16 cellular contexts compared by ENCODE assay signal in genomic region chr1:15187175-15187810, GRCh38. TPM values are rescaled to one million over a fixed set of nuclear protein-coding genes. Genes with fewer than 3 reads are reported as not detected.
DNase-seq lines count a peak whose midpoint lies in the region; ATAC-seq and TF ChIP-seq lines count a peak whose summit lies in the region.
"Had no signal": no experiment of that assay in that cellular context is flagged by ENCODE, and none has a peak within 500 bp of the region (broad histone marks: within the 10 kb centered on the region; RNA-seq: fewer than 3 reads in every experiment).

No MANE protein-coding gene starts in this region.

- H3K4me1 ChIP-seq in cardiac muscle cell (ENCODE audit: low read depth): peaks cover 28% of the 10 kb centered on the region
- H3K4me1 ChIP-seq in stomach: peaks cover 46 to 89% (median 76%) of the 10 kb centered on the region in 4 donors
- H3K4me1 ChIP-seq: parathyroid adenoma had no signal

- no peak for TF ChIP-seq CTCF in cardiac muscle cell (IDR thresholded peaks at IDR 0.05; ENCODE audit: low read depth, low read length)
- no peak for TF ChIP-seq CTCF in stomach (IDR thresholded peaks at IDR 0.05)

- H3K4me3 ChIP-seq in cardiac muscle cell (no peak overlapping the region), stomach (no peak overlapping the region)
- H3K4me3 ChIP-seq: adrenal gland had no signal

- TF ChIP-seq EP300 in stomach (IDR thresholded peaks at IDR 0.05): no peak

- intact Hi-C loops in left cardiac atrium (cut with DNase I): no loop called here
- intact Hi-C loops in stomach (cut with DNase I; ENCODE audit: low total_unique reads): no loop called here

- no peaks in the 10 kb centered on the region for H3K36me3 ChIP-seq in cardiac muscle cell
- H3K36me3 ChIP-seq in stomach: no peaks in the 10 kb centered on the region
- H3K36me3 ChIP-seq: adrenal gland, WERI-Rb-1 had no signal

- TF ChIP-seq POLR2A in stomach (IDR thresholded peaks at IDR 0.05): no peak

- DNase-seq in cardiac muscle cell (ENCODE audit: low read depth in 1 of 2, low spot score in 1 of 2) (no peak), left cardiac atrium (no peak), left kidney (ENCODE audit: low read depth, low spot score) (peak; percentile 85), stomach (no peak), HCEC 1CT (no peak), AG20443 (ENCODE audit: low spot score) (no peak)
- DNase-seq: adrenal gland; CD8-positive, alpha-beta memory T cell; NCI-H1436 treated with DMSO at 0.1 percent for 48 hours; NCI-H226; PC-3; stimulated activated naive B cell treated with anti-CD40 and anti-IgM and Interleukin-4, amounts not matched to agents 10 μg/mL and 1 μg/mL and 100 μg/mL, for 72 hours; WERI-Rb-1 had no signal

- ATAC-seq in left cardiac atrium (no peak), SK-N-SH treated with all-trans-retinoic acid at 6 μM for 48 hours (peak; percentile 52), GM18511 (IDR thresholded peaks at IDR 0.05; ENCODE audit: unreplicated experiment) (no peak)
- ATAC-seq: stimulated activated naive B cell treated with anti-CD40 and anti-IgM and Interleukin-4, amounts not matched to agents 10 μg/mL and 1 μg/mL and 100 μg/mL, for 72 hours had no signal

- 47 to 66% (median 62%) methylated on average over 10 of the region's 10 CpGs for WGBS in stomach, 5 donors

- H3K9me3 ChIP-seq in cardiac muscle cell (ENCODE audit: low read depth): no peaks in the 10 kb centered on the region
- no peaks in the 10 kb centered on the region for H3K9me3 ChIP-seq in stomach
- H3K9me3 ChIP-seq: adrenal gland had no signal

- H3K27me3 ChIP-seq in cardiac muscle cell: no peaks in the 10 kb centered on the region
- H3K27me3 ChIP-seq in stomach: no peaks in the 10 kb centered on the region
- H3K27me3 ChIP-seq: adrenal gland had no signal

- H3K27ac ChIP-seq in cardiac muscle cell (peak overlapping the region; percentile 11), stomach (peak overlapping the region; percentile 6 to 47 (median 17))
- H3K27ac ChIP-seq: parathyroid adenoma, WERI-Rb-1 had no signal

TF ChIP-seq in SK-N-SH treated with all-trans-retinoic acid at 6 μM for 48 hours, 23 proteins besides CTCF, POLR2A, EP300 and RAD21:
- TF ChIP-seq ZFP3 (CRISPR knock-in tag; IDR thresholded peaks at IDR 0.05): no peak
- no peak for TF ChIP-seq RARB (CRISPR knock-in tag; IDR thresholded peaks at IDR 0.05)

RNA-seq across cellular contexts. Expression of gene TMEM51, which starts 33.7 kb away (rescaled TPM):
- 32.7 and 40.9 TPM in 2 replicates for total RNA-seq in cardiac muscle cell
- polyA plus RNA-seq in cardiac muscle cell: 21.3 and 23.8 TPM in 2 replicates
- total RNA-seq in left cardiac atrium: 1 to 10 TPM; 4.2 to 4.3 TPM
- 10 to 100 TPM in 4 of 5 donors, 1 to 10 TPM in 1; 1.2 to 32.2 (median 13.8) TPM for total RNA-seq in stomach
- 10 to 100 TPM; 13.6 to 18.2 (median 17.2) TPM for polyA plus RNA-seq in stomach
- polyA plus RNA-seq: CD8-positive, alpha-beta memory T cell had no signal

RNA-seq across cellular contexts. Expression of gene FHAD1, which starts 59.7 kb away (rescaled TPM):
- total RNA-seq in cardiac muscle cell (0.53 and 0.74 TPM in 2 replicates), left cardiac atrium (under 1 TPM in 1 of 2 donors, not detected in 1; 0.47 TPM), stomach (1 to 10 TPM in 2 of 5 donors, under 1 TPM in 1, not detected in 2; 0.45 to 5.1 (median 2.9) TPM)
- polyA plus RNA-seq in cardiac muscle cell (0.24 and 3.5 TPM in 2 replicates), stomach (1 to 10 TPM in 2 of 3 donors, under 1 TPM in 1; 0.38 to 1.7 (median 1.1) TPM)
- total RNA-seq: CD8-positive, alpha-beta memory T cell had no signal
- polyA plus RNA-seq: CD8-positive, alpha-beta memory T cell had no signal
